ENCODE assay signal across 22 cellular contexts in the genomic region with DNA sequence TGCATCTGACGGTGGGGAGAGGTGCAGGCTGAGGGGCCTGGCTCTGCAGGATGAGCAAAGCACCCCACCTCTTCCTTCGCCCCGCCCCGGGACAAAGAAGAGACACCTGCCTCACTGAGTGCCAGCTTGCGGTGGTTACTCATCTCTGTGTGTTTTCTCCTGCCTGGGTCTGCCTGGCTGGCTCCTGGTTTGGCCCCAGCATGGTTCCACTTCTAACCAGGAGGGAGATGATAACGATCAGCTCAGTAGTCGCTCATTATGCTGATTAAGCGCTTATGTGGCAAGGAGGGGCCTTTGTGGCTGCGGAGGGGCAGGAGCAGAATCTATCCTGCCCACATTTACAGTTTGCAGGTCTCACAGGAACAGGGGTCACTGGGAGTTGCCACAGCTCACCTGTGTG.
DNase-seq lines count a peak whose midpoint lies in the region; ATAC-seq and TF ChIP-seq lines count a peak whose summit lies in the region.
"Had no signal": no experiment of that assay in that cellular context is flagged by ENCODE, and none has a peak within 500 bp of the region (broad histone marks: within the 10 kb centered on the region; RNA-seq: fewer than 3 reads in every experiment).

No MANE protein-coding gene starts in this region.

- no peak for TF ChIP-seq POLR2A in NB4 (IDR thresholded peaks at IDR 0.05; ENCODE audit: extremely low read depth, insufficient read length)

- no peaks in the 10 kb centered on the region for H3K9me3 Mint-ChIP-seq in activated T-helper 1 cell treated with anti-CD3 and anti-CD28 coated beads, Interleukin-12 subunit alpha, Interleukin-12 subunit beta, Interleukin-2, Interleukin-4 antibody, amounts not matched to agents 30 ng/mL and 10 ng/mL and 1 ng/mL, durations not matched to agents 14 hours and 24 hours and 36 hours
- H3K9me3 Mint-ChIP-seq in nephron progenitor cell, result no peaks in the 10 kb centered on the region
- H3K9me3 Mint-ChIP-seq: activated T-helper 2 cell treated with anti-CD3 and anti-CD28 coated beads, Interferon-gamma antibody, Interleukin-2, Interleukin-4, amounts not matched to agents 10 μg/mL and 5 μg/mL and 100 μg/mL, durations not matched to agents 14 hours and 24 hours and 36 hours; endodermal cell; naive B cell had no signal

- TF ChIP-seq CTCF in NB4 (IDR thresholded peaks at IDR 0.05; ENCODE audit: low read depth, low read length) (no peak), parathyroid adenoma (IDR thresholded peaks at IDR 0.05) (no peak), nephron progenitor cell (IDR thresholded peaks at IDR 0.05) (no peak)

- H3K27me3 ChIP-seq in parathyroid adenoma (ENCODE audit: control insufficient read depth, insufficient read depth, low read length), result no peaks in the 10 kb centered on the region
- H3K27me3 ChIP-seq: Peyer's patch had no signal

- H3K9me3 ChIP-seq in parathyroid adenoma (ENCODE audit: control insufficient read depth, low read length), result no peaks in the 10 kb centered on the region
- H3K9me3 ChIP-seq: Peyer's patch, thoracic aorta had no signal

- H3K36me3 Mint-ChIP-seq in activated T-helper 1 cell treated with anti-CD3 and anti-CD28 coated beads, Interleukin-12 subunit alpha, Interleukin-12 subunit beta, Interleukin-2, Interleukin-4 antibody, amounts not matched to agents 30 ng/mL and 10 ng/mL and 1 ng/mL, durations not matched to agents 14 hours and 24 hours and 36 hours (ENCODE audit: low read depth), result no peaks in the 10 kb centered on the region
- no peaks in the 10 kb centered on the region for H3K36me3 Mint-ChIP-seq in nephron progenitor cell (ENCODE audit: low read depth)
- H3K36me3 Mint-ChIP-seq: naive B cell had no signal

- no peaks in the 10 kb centered on the region for H3K4me1 Mint-ChIP-seq in activated T-helper 1 cell treated with anti-CD3 and anti-CD28 coated beads, Interleukin-12 subunit alpha, Interleukin-12 subunit beta, Interleukin-2, Interleukin-4 antibody, amounts not matched to agents 30 ng/mL and 10 ng/mL and 1 ng/mL, durations not matched to agents 14 hours and 24 hours and 36 hours (ENCODE audit: low read depth)
- peaks cover 52% of the 10 kb centered on the region for H3K4me1 Mint-ChIP-seq in nephron progenitor cell

- DNase-seq in activated T-helper 1 cell treated with Interleukin-2 at 50 U/mL for 16 hours (ENCODE audit: low read depth), result peak; percentile 12
- no peak for DNase-seq in activated T-helper 1 cell treated with anti-CD3 and anti-CD28 coated beads, Interleukin-12 subunit alpha, Interleukin-12 subunit beta, Interleukin-2, Interleukin-4 antibody, amounts not matched to agents 30 ng/mL and 10 ng/mL and 1 ng/mL, durations not matched to agents 14 hours and 24 hours and 36 hours (ENCODE audit: low spot score)
- peak; percentile 25 for DNase-seq in NB4 (ENCODE audit: low read depth)
- peak; percentile 49 to 59 for DNase-seq in activated T-cell treated with anti-CD3 and anti-CD28 coated beads, Interleukin-2, amount 50 U/mL, for 48 hours
- no peak for DNase-seq in NCI-H510A (lab: John Stamatoyannopoulos, UW)
- DNase-seq in nephron progenitor cell, result no peak
- DNase-seq: AML-193; aorta; COR-L47; endodermal cell; naive B cell; NCI-H146; NCI-H526; Peyer's patch; small intestine; stimulated activated CD4-positive, alpha-beta T cell treated with anti-CD3 and anti-CD28 coated beads, Interleukin-4, amount 100 ng/mL, for 24 hours had no signal

- H3K4me2 ChIP-seq in parathyroid adenoma (ENCODE audit: low read length), result no peak overlapping the region

- peaks cover 5% of the 10 kb centered on the region for H3K27me3 Mint-ChIP-seq in activated T-helper 1 cell treated with anti-CD3 and anti-CD28 coated beads, Interleukin-12 subunit alpha, Interleukin-12 subunit beta, Interleukin-2, Interleukin-4 antibody, amounts not matched to agents 30 ng/mL and 10 ng/mL and 1 ng/mL, durations not matched to agents 14 hours and 24 hours and 36 hours (ENCODE audit: insufficient read depth)
- H3K27me3 Mint-ChIP-seq in nephron progenitor cell (ENCODE audit: low read depth, poor library complexity), result peaks cover 10% of the 10 kb centered on the region
- H3K27me3 Mint-ChIP-seq: progenitor cell of endocrine pancreas had no signal

- peak overlapping the region; percentile 75 for H2AFZ ChIP-seq in parathyroid adenoma

- no peak overlapping the region for H3K9ac ChIP-seq in parathyroid adenoma

- H3K4me3 ChIP-seq in NB4 (ENCODE audit: low read depth, low read length), result no peak overlapping the region
- no peak overlapping the region for H3K4me3 ChIP-seq in parathyroid adenoma (ENCODE audit: low read depth, low read length)
- H3K4me3 ChIP-seq: Peyer's patch, SK-N-MC, thoracic aorta had no signal

- peaks cover 35% of the 10 kb centered on the region for H3K4me1 ChIP-seq in parathyroid adenoma

- ATAC-seq in GM18511 (IDR thresholded peaks at IDR 0.05; ENCODE audit: unreplicated experiment), result no peak

- no peak overlapping the region for H3K4me3 Mint-ChIP-seq in activated T-helper 1 cell treated with anti-CD3 and anti-CD28 coated beads, Interleukin-12 subunit alpha, Interleukin-12 subunit beta, Interleukin-2, Interleukin-4 antibody, amounts not matched to agents 30 ng/mL and 10 ng/mL and 1 ng/mL, durations not matched to agents 14 hours and 24 hours and 36 hours
- no peak overlapping the region for H3K4me3 Mint-ChIP-seq in nephron progenitor cell
- H3K4me3 Mint-ChIP-seq: endodermal cell, naive B cell had no signal

- H3K36me3 ChIP-seq in parathyroid adenoma (ENCODE audit: control insufficient read depth, insufficient read depth, low read length), result no peaks in the 10 kb centered on the region
- H3K36me3 ChIP-seq: Peyer's patch, thoracic aorta had no signal

- no peak overlapping the region for H3K27ac Mint-ChIP-seq in activated T-helper 1 cell treated with anti-CD3 and anti-CD28 coated beads, Interleukin-12 subunit alpha, Interleukin-12 subunit beta, Interleukin-2, Interleukin-4 antibody, amounts not matched to agents 30 ng/mL and 10 ng/mL and 1 ng/mL, durations not matched to agents 14 hours and 24 hours and 36 hours
- no peak overlapping the region for H3K27ac Mint-ChIP-seq in nephron progenitor cell
- H3K27ac Mint-ChIP-seq: activated T-helper 2 cell treated with anti-CD3 and anti-CD28 coated beads, Interferon-gamma antibody, Interleukin-2, Interleukin-4, amounts not matched to agents 10 μg/mL and 5 μg/mL and 100 μg/mL, durations not matched to agents 14 hours and 24 hours and 36 hours; endodermal cell; naive B cell; progenitor cell of endocrine pancreas had no signal

- H3K27ac ChIP-seq in parathyroid adenoma, result peak overlapping the region; percentile 92
- H3K27ac ChIP-seq: Peyer's patch, SK-N-MC, thoracic aorta had no signal

- no peaks in the 10 kb centered on the region for H3K79me2 ChIP-seq in parathyroid adenoma

- intact Hi-C loops in activated T-helper 1 cell treated with anti-CD3 and anti-CD28 coated beads, Interleukin-12 subunit alpha, Interleukin-12 subunit beta, Interleukin-2, Interleukin-4 antibody, amounts not matched to agents 30 ng/mL and 10 ng/mL and 1 ng/mL, durations not matched to agents 14 hours and 24 hours and 36 hours (cut with micrococcal nuclease), result no loop called here

Comparison
In these comparisons a context has a peak if more than half of its experiments do, and no peak if none do; other contexts are left out.
1. DNase-seq: peak in activated T-helper 1 cell treated with Interleukin-2 at 50 U/mL for 16 hours (single experiment), NB4 (single experiment) and activated T-cell treated with anti-CD3 and anti-CD28 coated beads, Interleukin-2, amount 50 U/mL, for 48 hours (2 of 2); none in activated T-helper 1 cell treated with anti-CD3 and anti-CD28 coated beads, Interleukin-12 subunit alpha, Interleukin-12 subunit beta, Interleukin-2, Interleukin-4 antibody, amounts not matched to agents 30 ng/mL and 10 ng/mL and 1 ng/mL, durations not matched to agents 14 hours and 24 hours and 36 hours (single experiment), NCI-H510A (single experiment) and nephron progenitor cell (single experiment).